Comparison of ENCODE assay signal across 21 cellular contexts in the genomic region with DNA sequence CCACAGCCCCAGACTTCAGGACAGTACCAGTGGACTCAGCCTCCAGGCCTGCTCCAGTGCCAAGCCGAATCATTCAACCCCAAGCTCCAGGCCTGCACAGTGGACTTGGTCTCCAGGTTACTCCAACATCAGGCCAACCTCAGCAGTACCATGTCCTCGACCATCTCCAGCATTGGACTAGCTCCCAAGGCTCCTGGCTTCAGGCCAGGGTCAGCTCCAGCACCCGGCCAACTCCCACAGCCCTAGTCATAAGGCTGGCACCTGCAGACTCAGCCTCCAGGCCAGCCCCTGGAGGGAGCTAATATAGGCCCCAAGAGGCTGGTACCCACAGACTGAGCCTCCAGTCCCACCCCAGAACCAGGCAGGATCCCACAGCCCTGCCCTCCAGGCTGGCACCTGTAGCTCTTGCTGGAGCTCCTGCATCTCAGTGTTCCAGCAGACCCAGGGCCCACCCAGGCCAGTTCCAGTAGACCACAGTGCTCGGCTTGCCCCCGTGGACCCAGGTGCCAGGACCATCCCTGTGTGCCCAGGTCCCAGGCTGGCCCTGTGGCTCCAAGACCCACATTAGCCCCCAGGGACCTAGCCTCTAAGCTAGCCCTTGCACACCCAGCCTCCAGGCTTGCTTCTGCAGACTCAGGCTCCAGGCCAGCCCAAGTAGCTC. TPM values are rescaled to one million over a fixed set of nuclear protein-coding genes. Genes with fewer than 3 reads are reported as not detected.
DNase-seq lines count a peak whose midpoint lies in the region; ATAC-seq and TF ChIP-seq lines count a peak whose summit lies in the region.
"Had no signal": no experiment of that assay in that cellular context is flagged by ENCODE, and none has a peak within 500 bp of the region (broad histone marks: within the 10 kb centered on the region; RNA-seq: fewer than 3 reads in every experiment).

No MANE protein-coding gene starts in this region.

- H3K27me3 ChIP-seq in left ventricle myocardium inferior (ENCODE audit: low read depth) = no peaks in the 10 kb centered on the region
- no peaks in the 10 kb centered on the region for H3K27me3 ChIP-seq in adrenal gland
- no peaks in the 10 kb centered on the region for H3K27me3 ChIP-seq in thyroid gland
- no peaks in the 10 kb centered on the region for H3K27me3 ChIP-seq in esophagus muscularis mucosa

- H3K27ac ChIP-seq in left ventricle myocardium inferior (replicated peaks) = no peak overlapping the region
- no peak overlapping the region for H3K27ac ChIP-seq in adrenal gland
- H3K27ac ChIP-seq in thyroid gland = no peak overlapping the region
- H3K27ac ChIP-seq in esophagus muscularis mucosa (replicated peaks in 1 of 4) = no peak overlapping the region
- H3K27ac ChIP-seq: A549 had no signal

- H3K4me1 ChIP-seq in left ventricle myocardium inferior (no peaks in the 10 kb centered on the region), adrenal gland (replicated peaks in 1 of 2) (no peaks in the 10 kb centered on the region), thyroid gland (no peaks in the 10 kb centered on the region), esophagus muscularis mucosa (no peaks in the 10 kb centered on the region)
- H3K4me1 ChIP-seq: A549 had no signal

- ATAC-seq in Right ventricle myocardium inferior (no peak), left lobe of liver (peak; percentile 25)
- ATAC-seq: A549, GM23338, HCT116 had no signal

- TF ChIP-seq POLR2A in adrenal gland (IDR thresholded peaks at IDR 0.05) (no peak), thyroid gland (IDR thresholded peaks at IDR 0.05) (no peak), esophagus muscularis mucosa (IDR thresholded peaks at IDR 0.05; ENCODE audit: low read depth) (no peak)

- TF ChIP-seq EP300 in esophagus muscularis mucosa (IDR thresholded peaks at IDR 0.05) = no peak

- intact Hi-C loops in Right ventricle myocardium inferior (cut with DNase I) (no loop called here), left ventricle myocardium inferior (cut with micrococcal nuclease) (no loop called here), adrenal gland (cut with DNase I) (no loop called here), thyroid gland (cut with DNase I) (no loop called here), esophagus muscularis mucosa (cut with DNase I) (no loop called here)

- DNase-seq in Right ventricle myocardium inferior (ENCODE audit: missing footprints) (peak; percentile 35), left ventricle myocardium inferior (no peak), adrenal gland (peak in 4 of 7 donors; percentile 3 to 27 (median 12)), left lobe of liver (ENCODE audit: low spot score) (no peak), thyroid gland (peak; percentile 3 to 6), esophagus muscularis mucosa (ENCODE audit: extremely low spot score) (no peak), NCI-H446 treated with DMSO at 0.1 percent for 48 hours (lab: John Stamatoyannopoulos, UW) (no peak), inferior parietal cortex (ENCODE audit: extremely low spot score) (no peak)
- DNase-seq: 8988T, ACHN, AML-193, C1 segment of cervical spinal cord, Calu3, COR-L47, DMS53, DMS79 treated with DMSO at 0.1 percent for 48 hours, GF-D8, H9 had no signal

- WGBS in adrenal gland, 4 donors = 64 to 72% (median 70%) methylated on average over 2 to 5 of the region's 5 CpGs
- 80% methylated on average over 1 of the region's 5 CpGs; no CpG with 5 or more reads in 1 of the 2 donors for WGBS in thyroid gland, 2 donors
- WGBS in esophagus muscularis mucosa = no CpG with 5 or more reads among the region's 5 CpGs

- TF ChIP-seq CTCF in left ventricle myocardium inferior (IDR thresholded peaks at IDR 0.05; ENCODE audit: borderline replicate concordance) (no peak), adrenal gland (IDR thresholded peaks at IDR 0.05) (no peak), thyroid gland (IDR thresholded peaks at IDR 0.05) (no peak), esophagus muscularis mucosa (IDR thresholded peaks at IDR 0.05) (no peak)

- H3K36me3 ChIP-seq in left ventricle myocardium inferior = no peaks in the 10 kb centered on the region
- H3K36me3 ChIP-seq in adrenal gland (replicated peaks in 1 of 2) = no peaks in the 10 kb centered on the region
- no peaks in the 10 kb centered on the region for H3K36me3 ChIP-seq in thyroid gland
- H3K36me3 ChIP-seq in esophagus muscularis mucosa = peaks cover 0 to 5% (median 0%) of the 10 kb centered on the region in 4 donors

- H3K4me3 ChIP-seq in left ventricle myocardium inferior = no peak overlapping the region
- no peak overlapping the region for H3K4me3 ChIP-seq in adrenal gland
- no peak overlapping the region for H3K4me3 ChIP-seq in thyroid gland (replicated peaks in 1 of 3)
- no peak overlapping the region for H3K4me3 ChIP-seq in esophagus muscularis mucosa
- H3K4me3 ChIP-seq: A549, GM23338 had no signal

- H3K9me3 ChIP-seq in left ventricle myocardium inferior (replicated peaks) = peaks cover 30% of the 10 kb centered on the region
- peaks cover 0 to 12% (median 0%) of the 10 kb centered on the region in 3 donors for H3K9me3 ChIP-seq in adrenal gland (replicated peaks in 1 of 3)
- H3K9me3 ChIP-seq in thyroid gland = no peaks in the 10 kb centered on the region
- peaks cover 0 to 20% (median 0%) of the 10 kb centered on the region in 4 donors for H3K9me3 ChIP-seq in esophagus muscularis mucosa
- H3K9me3 ChIP-seq: A549 had no signal

RNA-seq across cellular contexts. Expression of gene ZMAT1, which starts 25.6 kb away (rescaled TPM):
- 4.2 TPM for total RNA-seq in Right ventricle myocardium inferior
- 5.6 TPM for total RNA-seq in left ventricle myocardium inferior
- total RNA-seq in adrenal gland = 10 to 100 TPM in 2 of 8 donors, 1 to 10 TPM in 6; 2.1 to 10.5 (median 6.8) TPM
- 10 to 100 TPM in 2 of 3 donors, 1 to 10 TPM in 1; 9.9 to 45.4 (median 37.9) TPM for polyA plus RNA-seq in adrenal gland
- total RNA-seq in left lobe of liver = 2.5 TPM
- 10 to 100 TPM; 21.4 to 35.1 (median 32.4) TPM for total RNA-seq in thyroid gland
- total RNA-seq in esophagus muscularis mucosa = 1 to 10 TPM; 3.0 to 8.3 (median 4.8) TPM

Comparison
In these comparisons a context has a peak if more than half of its experiments do, and no peak if none do; other contexts are left out.
1. DNase-seq: peak in Right ventricle myocardium inferior (single experiment), adrenal gland (4 of 7) and thyroid gland (2 of 2); none in left ventricle myocardium inferior (single experiment), left lobe of liver (single experiment), esophagus muscularis mucosa (single experiment), NCI-H446 treated with DMSO at 0.1 percent for 48 hours (single experiment) and inferior parietal cortex (single experiment).